Comparison of ENCODE assay signal across 1 cellular context in genomic region chr7:135434047-135434446, GRCh38.
TF ChIP-seq lines count a peak whose summit lies in the region.

No MANE protein-coding gene starts in this region.

TF ChIP-seq in HepG2, 621 proteins besides CTCF, POLR2A, EP300 and RAD21 (continued from another document and continues in another):
- TF ChIP-seq, protein P1, sequence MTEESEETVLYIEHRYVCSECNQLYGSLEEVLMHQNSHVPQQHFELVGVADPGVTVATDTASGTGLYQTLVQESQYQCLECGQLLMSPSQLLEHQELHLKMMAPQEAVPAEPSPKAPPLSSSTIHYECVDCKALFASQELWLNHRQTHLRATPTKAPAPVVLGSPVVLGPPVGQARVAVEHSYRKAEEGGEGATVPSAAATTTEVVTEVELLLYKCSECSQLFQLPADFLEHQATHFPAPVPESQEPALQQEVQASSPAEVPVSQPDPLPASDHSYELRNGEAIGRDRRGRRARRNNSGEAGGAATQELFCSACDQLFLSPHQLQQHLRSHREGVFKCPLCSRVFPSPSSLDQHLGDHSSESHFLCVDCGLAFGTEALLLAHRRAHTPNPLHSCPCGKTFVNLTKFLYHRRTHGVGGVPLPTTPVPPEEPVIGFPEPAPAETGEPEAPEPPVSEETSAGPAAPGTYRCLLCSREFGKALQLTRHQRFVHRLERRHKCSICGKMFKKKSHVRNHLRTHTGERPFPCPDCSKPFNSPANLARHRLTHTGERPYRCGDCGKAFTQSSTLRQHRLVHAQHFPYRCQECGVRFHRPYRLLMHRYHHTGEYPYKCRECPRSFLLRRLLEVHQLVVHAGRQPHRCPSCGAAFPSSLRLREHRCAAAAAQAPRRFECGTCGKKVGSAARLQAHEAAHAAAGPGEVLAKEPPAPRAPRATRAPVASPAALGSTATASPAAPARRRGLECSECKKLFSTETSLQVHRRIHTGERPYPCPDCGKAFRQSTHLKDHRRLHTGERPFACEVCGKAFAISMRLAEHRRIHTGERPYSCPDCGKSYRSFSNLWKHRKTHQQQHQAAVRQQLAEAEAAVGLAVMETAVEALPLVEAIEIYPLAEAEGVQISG (CRISPR knock-in tag; IDR thresholded peaks at IDR 0.05) = no peak
- TF ChIP-seq SALL1 (CRISPR knock-in tag; IDR thresholded peaks at IDR 0.05) (peak; percentile 33; the same call in 1 of the 2 replicates), HMGA1 (CRISPR knock-in tag; conservative IDR thresholded peaks at IDR 0.05) (no peak), ZNF747 (CRISPR knock-in tag; IDR thresholded peaks at IDR 0.05; ENCODE audit: borderline replicate concordance) (no peak), ZFX (CRISPR knock-in tag; IDR thresholded peaks at IDR 0.05; ENCODE audit: low read depth) (peak; percentile 43; the same call in 1 of the 2 replicates), ZNF530 (CRISPR knock-in tag; IDR thresholded peaks at IDR 0.05; ENCODE audit: low read depth) (no peak), ZFP36L1 (CRISPR knock-in tag; IDR thresholded peaks at IDR 0.05) (no peak), HNF4A (CRISPR knock-in tag; IDR thresholded peaks at IDR 0.05) (peak; percentile 23; the same call in 1 of the 2 replicates), HDAC1 (CRISPR knock-in tag; IDR thresholded peaks at IDR 0.05) (no peak), ZNF644 (CRISPR knock-in tag; IDR thresholded peaks at IDR 0.05; ENCODE audit: low read depth) (peak; percentile 96), ZNF331 (CRISPR knock-in tag; IDR thresholded peaks at IDR 0.05) (peak; percentile 62; the same call in 1 of the 2 replicates), TCF7 (IDR thresholded peaks at IDR 0.05; ENCODE audit: low read depth) (peak; percentile 42; the same call in 1 of the 2 replicates), HOXA3 (CRISPR knock-in tag; IDR thresholded peaks at IDR 0.05) (peak; percentile 51; the same call in 1 of the 2 replicates), ELK4 (CRISPR knock-in tag; IDR thresholded peaks at IDR 0.05; ENCODE audit: borderline replicate concordance) (no peak), HOMEZ (CRISPR knock-in tag; IDR thresholded peaks at IDR 0.05; ENCODE audit: low read depth) (peak; percentile 38; the same call in 1 of the 2 replicates), YY1 (IDR thresholded peaks at IDR 0.05; ENCODE audit: insufficient read depth, insufficient replicate concordance, low read depth, low read length) (peak; percentile 36), ADNP (CRISPR knock-in tag; IDR thresholded peaks at IDR 0.05) (no peak), KAT7 (CRISPR knock-in tag; IDR thresholded peaks at IDR 0.05; ENCODE audit: borderline replicate concordance) (no peak), FOXA3 (CRISPR knock-in tag; IDR thresholded peaks at IDR 0.05) (peak; percentile 31; the same call in 1 of the 2 replicates), SKI (IDR thresholded peaks at IDR 0.05; ENCODE audit: partially characterized antibody) (no peak), SIX1 (CRISPR knock-in tag; IDR thresholded peaks at IDR 0.05; ENCODE audit: borderline replicate concordance) (peak; percentile 14; the same call in 1 of the 2 replicates), MAZ (IDR thresholded peaks at IDR 0.05; ENCODE audit: borderline replicate concordance, low read depth, low read length) (no peak), MAZ (CRISPR knock-in tag; IDR thresholded peaks at IDR 0.05; ENCODE audit: low read depth) (0 out of 2 replicates have a peak, but pooled peaks have one; percentile 30), ZMYM4 (CRISPR knock-in tag; IDR thresholded peaks at IDR 0.05) (peak; percentile 90), ZGPAT (CRISPR knock-in tag; IDR thresholded peaks at IDR 0.05) (0 out of 2 replicates have a peak, but pooled peaks have one; percentile 16), ZNF350 (CRISPR knock-in tag; IDR thresholded peaks at IDR 0.05; ENCODE audit: borderline replicate concordance, low read depth) (no peak), MTA3 (CRISPR knock-in tag; IDR thresholded peaks at IDR 0.05) (no peak), PAXIP1 (CRISPR knock-in tag; conservative IDR thresholded peaks at IDR 0.05) (peak; percentile 55), ZSCAN9 (CRISPR knock-in tag; IDR thresholded peaks at IDR 0.05; ENCODE audit: borderline replicate concordance) (no peak), EHMT2 (IDR thresholded peaks at IDR 0.05; ENCODE audit: borderline replicate concordance, low read depth, low read length) (peak; percentile 46; the same call in 1 of the 2 replicates), POGZ (CRISPR knock-in tag; IDR thresholded peaks at IDR 0.05) (peak; percentile 77), FOXJ3 (CRISPR knock-in tag; IDR thresholded peaks at IDR 0.05; ENCODE audit: borderline replicate concordance) (peak; percentile 21; the same call in 1 of the 2 replicates)
- TF ChIP-seq, protein P2, sequence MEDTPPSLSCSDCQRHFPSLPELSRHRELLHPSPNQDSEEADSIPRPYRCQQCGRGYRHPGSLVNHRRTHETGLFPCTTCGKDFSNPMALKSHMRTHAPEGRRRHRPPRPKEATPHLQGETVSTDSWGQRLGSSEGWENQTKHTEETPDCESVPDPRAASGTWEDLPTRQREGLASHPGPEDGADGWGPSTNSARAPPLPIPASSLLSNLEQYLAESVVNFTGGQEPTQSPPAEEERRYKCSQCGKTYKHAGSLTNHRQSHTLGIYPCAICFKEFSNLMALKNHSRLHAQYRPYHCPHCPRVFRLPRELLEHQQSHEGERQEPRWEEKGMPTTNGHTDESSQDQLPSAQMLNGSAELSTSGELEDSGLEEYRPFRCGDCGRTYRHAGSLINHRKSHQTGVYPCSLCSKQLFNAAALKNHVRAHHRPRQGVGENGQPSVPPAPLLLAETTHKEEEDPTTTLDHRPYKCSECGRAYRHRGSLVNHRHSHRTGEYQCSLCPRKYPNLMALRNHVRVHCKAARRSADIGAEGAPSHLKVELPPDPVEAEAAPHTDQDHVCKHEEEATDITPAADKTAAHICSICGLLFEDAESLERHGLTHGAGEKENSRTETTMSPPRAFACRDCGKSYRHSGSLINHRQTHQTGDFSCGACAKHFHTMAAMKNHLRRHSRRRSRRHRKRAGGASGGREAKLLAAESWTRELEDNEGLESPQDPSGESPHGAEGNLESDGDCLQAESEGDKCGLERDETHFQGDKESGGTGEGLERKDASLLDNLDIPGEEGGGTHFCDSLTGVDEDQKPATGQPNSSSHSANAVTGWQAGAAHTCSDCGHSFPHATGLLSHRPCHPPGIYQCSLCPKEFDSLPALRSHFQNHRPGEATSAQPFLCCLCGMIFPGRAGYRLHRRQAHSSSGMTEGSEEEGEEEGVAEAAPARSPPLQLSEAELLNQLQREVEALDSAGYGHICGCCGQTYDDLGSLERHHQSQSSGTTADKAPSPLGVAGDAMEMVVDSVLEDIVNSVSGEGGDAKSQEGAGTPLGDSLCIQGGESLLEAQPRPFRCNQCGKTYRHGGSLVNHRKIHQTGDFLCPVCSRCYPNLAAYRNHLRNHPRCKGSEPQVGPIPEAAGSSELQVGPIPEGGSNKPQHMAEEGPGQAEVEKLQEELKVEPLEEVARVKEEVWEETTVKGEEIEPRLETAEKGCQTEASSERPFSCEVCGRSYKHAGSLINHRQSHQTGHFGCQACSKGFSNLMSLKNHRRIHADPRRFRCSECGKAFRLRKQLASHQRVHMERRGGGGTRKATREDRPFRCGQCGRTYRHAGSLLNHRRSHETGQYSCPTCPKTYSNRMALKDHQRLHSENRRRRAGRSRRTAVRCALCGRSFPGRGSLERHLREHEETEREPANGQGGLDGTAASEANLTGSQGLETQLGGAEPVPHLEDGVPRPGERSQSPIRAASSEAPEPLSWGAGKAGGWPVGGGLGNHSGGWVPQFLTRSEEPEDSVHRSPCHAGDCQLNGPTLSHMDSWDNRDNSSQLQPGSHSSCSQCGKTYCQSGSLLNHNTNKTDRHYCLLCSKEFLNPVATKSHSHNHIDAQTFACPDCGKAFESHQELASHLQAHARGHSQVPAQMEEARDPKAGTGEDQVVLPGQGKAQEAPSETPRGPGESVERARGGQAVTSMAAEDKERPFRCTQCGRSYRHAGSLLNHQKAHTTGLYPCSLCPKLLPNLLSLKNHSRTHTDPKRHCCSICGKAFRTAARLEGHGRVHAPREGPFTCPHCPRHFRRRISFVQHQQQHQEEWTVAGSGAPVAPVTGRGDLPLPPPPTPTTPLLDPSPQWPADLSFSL (CRISPR knock-in tag; IDR thresholded peaks at IDR 0.05) = peak; percentile 88
- TF ChIP-seq, protein P3, sequence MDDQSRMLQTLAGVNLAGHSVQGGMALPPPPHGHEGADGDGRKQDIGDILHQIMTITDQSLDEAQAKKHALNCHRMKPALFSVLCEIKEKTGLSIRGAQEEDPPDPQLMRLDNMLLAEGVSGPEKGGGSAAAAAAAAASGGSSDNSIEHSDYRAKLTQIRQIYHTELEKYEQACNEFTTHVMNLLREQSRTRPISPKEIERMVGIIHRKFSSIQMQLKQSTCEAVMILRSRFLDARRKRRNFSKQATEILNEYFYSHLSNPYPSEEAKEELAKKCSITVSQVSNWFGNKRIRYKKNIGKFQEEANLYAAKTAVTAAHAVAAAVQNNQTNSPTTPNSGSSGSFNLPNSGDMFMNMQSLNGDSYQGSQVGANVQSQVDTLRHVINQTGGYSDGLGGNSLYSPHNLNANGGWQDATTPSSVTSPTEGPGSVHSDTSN (CRISPR knock-in tag; IDR thresholded peaks at IDR 0.05; ENCODE audit: borderline replicate concordance) = no peak
- TF ChIP-seq, protein P4, sequence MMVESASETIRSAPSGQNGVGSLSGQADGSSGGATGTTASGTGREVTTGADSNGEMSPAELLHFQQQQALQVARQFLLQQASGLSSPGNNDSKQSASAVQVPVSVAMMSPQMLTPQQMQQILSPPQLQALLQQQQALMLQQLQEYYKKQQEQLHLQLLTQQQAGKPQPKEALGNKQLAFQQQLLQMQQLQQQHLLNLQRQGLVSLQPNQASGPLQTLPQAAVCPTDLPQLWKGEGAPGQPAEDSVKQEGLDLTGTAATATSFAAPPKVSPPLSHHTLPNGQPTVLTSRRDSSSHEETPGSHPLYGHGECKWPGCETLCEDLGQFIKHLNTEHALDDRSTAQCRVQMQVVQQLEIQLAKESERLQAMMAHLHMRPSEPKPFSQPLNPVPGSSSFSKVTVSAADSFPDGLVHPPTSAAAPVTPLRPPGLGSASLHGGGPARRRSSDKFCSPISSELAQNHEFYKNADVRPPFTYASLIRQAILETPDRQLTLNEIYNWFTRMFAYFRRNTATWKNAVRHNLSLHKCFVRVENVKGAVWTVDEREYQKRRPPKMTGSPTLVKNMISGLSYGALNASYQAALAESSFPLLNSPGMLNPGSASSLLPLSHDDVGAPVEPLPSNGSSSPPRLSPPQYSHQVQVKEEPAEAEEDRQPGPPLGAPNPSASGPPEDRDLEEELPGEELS (CRISPR knock-in tag; IDR thresholded peaks at IDR 0.05) = peak; percentile 40; the same call in 1 of the 2 replicates
- TF ChIP-seq, protein P5, sequence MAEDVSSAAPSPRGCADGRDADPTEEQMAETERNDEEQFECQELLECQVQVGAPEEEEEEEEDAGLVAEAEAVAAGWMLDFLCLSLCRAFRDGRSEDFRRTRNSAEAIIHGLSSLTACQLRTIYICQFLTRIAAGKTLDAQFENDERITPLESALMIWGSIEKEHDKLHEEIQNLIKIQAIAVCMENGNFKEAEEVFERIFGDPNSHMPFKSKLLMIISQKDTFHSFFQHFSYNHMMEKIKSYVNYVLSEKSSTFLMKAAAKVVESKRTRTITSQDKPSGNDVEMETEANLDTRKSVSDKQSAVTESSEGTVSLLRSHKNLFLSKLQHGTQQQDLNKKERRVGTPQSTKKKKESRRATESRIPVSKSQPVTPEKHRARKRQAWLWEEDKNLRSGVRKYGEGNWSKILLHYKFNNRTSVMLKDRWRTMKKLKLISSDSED (CRISPR knock-in tag; IDR thresholded peaks at IDR 0.05) = no peak
